Comparison of ENCODE assay signal across 17 cellular contexts in the genomic region with DNA sequence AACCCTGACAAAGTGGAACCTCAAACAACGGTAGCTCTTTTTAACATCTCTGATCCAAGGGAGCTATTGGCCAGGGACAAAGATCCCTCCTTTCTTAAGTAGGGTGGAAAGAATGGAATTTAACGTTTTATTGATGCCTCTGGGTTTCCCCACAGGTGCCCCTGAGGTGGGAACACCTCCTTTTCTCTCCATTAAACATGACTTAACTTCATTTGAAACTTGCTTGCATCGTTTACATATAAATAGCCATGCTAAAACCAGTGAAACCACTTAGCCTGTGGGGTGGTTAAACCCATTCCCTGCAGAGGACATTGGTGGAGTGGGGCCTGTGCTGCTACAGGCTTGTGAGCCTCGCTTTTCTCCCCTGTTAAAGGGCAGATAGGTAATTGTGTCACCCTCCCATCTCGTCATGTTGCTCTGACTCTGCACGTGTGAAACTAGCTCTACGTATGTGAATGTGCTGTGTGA. TPM values are rescaled to one million over a fixed set of nuclear protein-coding genes. Genes with fewer than 3 reads are reported as not detected.
DNase-seq lines count a peak whose midpoint lies in the region; ATAC-seq and TF ChIP-seq lines count a peak whose summit lies in the region.
"Had no signal": no experiment of that assay in that cellular context is flagged by ENCODE, and none has a peak within 500 bp of the region (broad histone marks: within the 10 kb centered on the region; RNA-seq: fewer than 3 reads in every experiment).

No MANE protein-coding gene starts in this region.

- POLR2A ChIA-PET in HEK293T (lab: Yijun Ruan, JAX): no interaction called here

- H3K36me3 Mint-ChIP-seq in H9 (ENCODE audit: insufficient read depth in 1 of 3, low read depth in 3 of 3): peaks cover 2 to 7% (median 2%) of the 10 kb centered on the region in 3 experiments; a peak in 6 of 7 replicates
- H3K36me3 Mint-ChIP-seq: CD4-positive, CD25-positive, alpha-beta regulatory T cell had no signal

- H3K9ac ChIP-seq in H9 (ENCODE audit: extremely low read depth, insufficient read length, low read length) (peak overlapping the region; percentile 48), iPS-15b (ENCODE audit: low read depth, low read length) (peak overlapping the region; percentile 55)
- H3K9ac ChIP-seq: KMS-11 had no signal

- no peak for ATAC-seq in HG02678 (IDR thresholded peaks at IDR 0.05; ENCODE audit: unreplicated experiment)
- ATAC-seq: Panc1 had no signal

- no peak overlapping the region for H3K56ac ChIP-seq in H9 (ENCODE audit: insufficient read length, low read depth, low read length)

- H3K27ac ChIP-seq in H9 (ENCODE audit: insufficient read length, low read depth, low read length): peak overlapping the region; percentile 83
- H3K27ac ChIP-seq in thyroid gland: peak overlapping the region in 2 of 3 donors; percentile 47 to 84
- H3K27ac ChIP-seq: KMS-11 had no signal

- no peak overlapping the region for H4K8ac ChIP-seq in H9 (replicated peaks; ENCODE audit: insufficient read length, low read depth, low read length)

- H3K79me1 ChIP-seq in H9 (ENCODE audit: insufficient read depth, low read depth, low read length, poor library complexity, severe bottlenecking): no peaks in the 10 kb centered on the region

- H2BK15ac ChIP-seq in H9 (ENCODE audit: low read depth, low read length): no peak overlapping the region

- H3K4me3 ChIP-seq in iPS-15b (ENCODE audit: low read depth, low read length) (peak overlapping the region; percentile 55), thyroid gland (replicated peaks in 1 of 3) (no peak overlapping the region)

- H4K20me1 ChIP-seq in H9 (ENCODE audit: control insufficient read depth, insufficient read depth, insufficient read length): no peaks in the 10 kb centered on the region

- H3K23me2 ChIP-seq in H9 (ENCODE audit: insufficient read length, low read depth, low read length, poor library complexity, severe bottlenecking): peaks cover 15% of the 10 kb centered on the region

- H3K36me3 ChIP-seq in iPS-15b (ENCODE audit: control insufficient read depth, insufficient read depth, low read length) (no peaks in the 10 kb centered on the region), thyroid gland (no peaks in the 10 kb centered on the region)

- WGBS in H9 (ENCODE audit: extremely low coverage, insufficient read length, low lambda C conversion rate): no CpG with 5 or more reads among the region's 7 CpGs
- WGBS in thyroid gland, 2 donors: 83 to 88% methylated on average over 7 of the region's 7 CpGs

- H3K4me1 ChIP-seq in H9 (ENCODE audit: insufficient read depth, low read length): peaks cover 24% of the 10 kb centered on the region; the same call in 1 of the 2 replicates
- H3K4me1 ChIP-seq in iPS-15b (ENCODE audit: control insufficient read depth, insufficient read depth, low read length): peaks cover 53% of the 10 kb centered on the region
- H3K4me1 ChIP-seq in thyroid gland: peaks cover 62 to 88% of the 10 kb centered on the region in 2 donors

- intact Hi-C loops in thyroid gland (cut with DNase I): no loop called here

- H3K23ac ChIP-seq in H9 (ENCODE audit: insufficient read length, low read depth, low read length): no peak overlapping the region

- peaks cover 82 to 85% of the 10 kb centered on the region in 2 experiments for H3K4me1 Mint-ChIP-seq in H9
- H3K4me1 Mint-ChIP-seq: CD4-positive, CD25-positive, alpha-beta regulatory T cell had no signal

- H3K9me3 Mint-ChIP-seq in H9: no peaks in the 10 kb centered on the region

- H3K4ac ChIP-seq in H9 (ENCODE audit: low read depth, low read length): no peak overlapping the region

- H3K27ac Mint-ChIP-seq in H9: peak overlapping the region; percentile 96 to 100 (median 99)
- H3K27ac Mint-ChIP-seq: CD4-positive, CD25-positive, alpha-beta regulatory T cell had no signal

- H3K4me2 ChIP-seq in H9 (ENCODE audit: insufficient read depth, insufficient read length, low read length): peak overlapping the region; percentile 83
- H3K4me2 ChIP-seq: KMS-11 had no signal

- no peak overlapping the region for H4K91ac ChIP-seq in H9 (ENCODE audit: insufficient read length, low read depth, low read length)

- CTCF ChIA-PET in HEK293T (lab: Yijun Ruan, JAX): no interaction called here

- H4K5ac ChIP-seq in H9 (ENCODE audit: insufficient read length, low read depth, low read length): peak overlapping the region; percentile 84

- no peak for TF ChIP-seq CTCF in H9 (conservative IDR thresholded peaks at IDR 0.05)
- TF ChIP-seq CTCF in thyroid gland (IDR thresholded peaks at IDR 0.05): no peak

- H2BK12ac ChIP-seq in H9 (ENCODE audit: insufficient read length, low read depth, low read length): peak overlapping the region; percentile 24

- H3K79me2 ChIP-seq in H9 (ENCODE audit: insufficient read depth, low read length): peaks cover 18% of the 10 kb centered on the region; the same call in 1 of the 2 replicates

- H3K27me3 Mint-ChIP-seq in H9 (ENCODE audit: low read depth): no peaks in the 10 kb centered on the region; the same call in 1 of the 2 replicates

- peak overlapping the region; percentile 69 for H3K18ac ChIP-seq in H9 (ENCODE audit: insufficient read length, low read depth, low read length)

- no peak for TF ChIP-seq POLR2A in thyroid gland (IDR thresholded peaks at IDR 0.05)

- H2BK20ac ChIP-seq in H9 (ENCODE audit: low read depth, low read length, poor library complexity, severe bottlenecking): no peak overlapping the region

- peak overlapping the region; percentile 85 for H2BK5ac ChIP-seq in H9 (ENCODE audit: insufficient read length, low read length)

- no peak overlapping the region for H2AFZ ChIP-seq in H9 (ENCODE audit: low read length)

- H2BK120ac ChIP-seq in H9 (ENCODE audit: low read depth, low read length, poor library complexity, severe bottlenecking): no peak overlapping the region

- H3K14ac ChIP-seq in H9 (ENCODE audit: insufficient read depth, low read length): peak overlapping the region; percentile 7; the same call in 1 of the 2 replicates

- H3K27me3 ChIP-seq in H9 (ENCODE audit: insufficient read depth, low read length) (no peaks in the 10 kb centered on the region), iPS-15b (ENCODE audit: control insufficient read depth, insufficient read depth, low read length) (no peaks in the 10 kb centered on the region), thyroid gland (no peaks in the 10 kb centered on the region)

- H3T11ph ChIP-seq in H9 (ENCODE audit: low read length): no peak overlapping the region

- no peaks in the 10 kb centered on the region for H3K9me3 ChIP-seq in H9 (ENCODE audit: control insufficient read depth, low read depth, low read length)
- no peaks in the 10 kb centered on the region for H3K9me3 ChIP-seq in iPS-15b (ENCODE audit: control insufficient read depth, insufficient read depth, low read length)
- no peaks in the 10 kb centered on the region for H3K9me3 ChIP-seq in thyroid gland

- peak; percentile 68 for DNase-seq in H9
- peak; percentile 77 for DNase-seq in RPMI8226
- no peak for DNase-seq in thyroid gland
- DNase-seq in HEK293T (ENCODE audit: extremely low spot score): no peak
- no peak for DNase-seq in SHP77 (lab: John Stamatoyannopoulos, UW)
- DNase-seq: ACHN; CD4-positive, CD25-positive, alpha-beta regulatory T cell; GDM1; NCI-H1092; NCI-H1694; NCI-H345; NCI-H69; SHP77 treated with DMSO at 0.1 percent for 48 hours had no signal

- no peak overlapping the region for H2AK5ac ChIP-seq in H9 (ENCODE audit: insufficient read length, low read length)

- peak overlapping the region; percentile 54 to 74 for H3K4me3 Mint-ChIP-seq in H9
- H3K4me3 Mint-ChIP-seq: CD4-positive, CD25-positive, alpha-beta regulatory T cell had no signal

TF ChIP-seq in HEK293T, 16 proteins besides CTCF, POLR2A, EP300 and RAD21:
- no peak for TF ChIP-seq L3MBTL2 (conservative IDR thresholded peaks at IDR 0.05)
- no peak for TF ChIP-seq ELF4 (IDR thresholded peaks at IDR 0.05)
- TF ChIP-seq SP1 (IDR thresholded peaks at IDR 0.05): no peak
- TF ChIP-seq HDGF (IDR thresholded peaks at IDR 0.05; ENCODE audit: borderline replicate concordance): no peak
- no peak for TF ChIP-seq LEF1 (IDR thresholded peaks at IDR 0.05; ENCODE audit: borderline replicate concordance)
- TF ChIP-seq FOXM1 (IDR thresholded peaks at IDR 0.05; ENCODE audit: borderline replicate concordance): no peak
- no peak for TF ChIP-seq CTBP1 (IDR thresholded peaks at IDR 0.05; ENCODE audit: borderline replicate concordance)

RNA-seq across cellular contexts. Expression of a gene that starts 9.7 kb away (rescaled TPM):
- 32.5 and 34.6 TPM in 2 replicates for total RNA-seq in H9 (2021)
- total RNA-seq in thyroid gland: 10 to 100 TPM; 40.7 to 74.4 (median 56.0) TPM
- total RNA-seq: CD4-positive, CD25-positive, alpha-beta regulatory T cell had no signal

Comparison
In these comparisons a context has a peak if more than half of its experiments do, and no peak if none do; other contexts are left out.
1. DNase-seq: peak in H9 (single experiment) and RPMI8226 (single experiment); none in thyroid gland (0 of 2), HEK293T (single experiment) and SHP77 (0 of 2).